ENCODE assay signal across 1 cellular context in genomic region chr22:32967285-32968101, GRCh38.
A peak's percentile ranks its signal among the peaks of the same experiment; 100 is the strongest.
TF ChIP-seq lines count a peak whose summit lies in the region.

No MANE protein-coding gene starts in this region.

TF ChIP-seq in HepG2, 621 proteins besides CTCF, POLR2A, EP300 and RAD21 (continued from another document and continues in another):
- no peak for TF ChIP-seq MLXIP (CRISPR knock-in tag; IDR thresholded peaks at IDR 0.05; ENCODE audit: borderline replicate concordance)
- peak; percentile 15; the same call in 1 of the 2 replicates for TF ChIP-seq ZFP36L1 (CRISPR knock-in tag; IDR thresholded peaks at IDR 0.05)
- TF ChIP-seq ZNF574 (CRISPR knock-in tag; IDR thresholded peaks at IDR 0.05): peak; percentile 47
- TF ChIP-seq RCOR2 (CRISPR knock-in tag; IDR thresholded peaks at IDR 0.05): 0 out of 2 replicates have a peak, but pooled peaks have one; percentile 48
- peak; percentile 58 for TF ChIP-seq MED1 (CRISPR knock-in tag; IDR thresholded peaks at IDR 0.05)
- TF ChIP-seq GLI4 (CRISPR knock-in tag; IDR thresholded peaks at IDR 0.05; ENCODE audit: borderline replicate concordance): no peak
- peak; percentile 98 for TF ChIP-seq HNF1B (CRISPR knock-in tag; IDR thresholded peaks at IDR 0.05)
- peak; percentile 61; the same call in 1 of the 2 replicates for TF ChIP-seq ZGPAT (CRISPR knock-in tag; IDR thresholded peaks at IDR 0.05)
- TF ChIP-seq HMG20A (CRISPR knock-in tag; IDR thresholded peaks at IDR 0.05; ENCODE audit: borderline replicate concordance): peak; percentile 47; the same call in 1 of the 2 replicates
- no peak for TF ChIP-seq ZNF282 (IDR thresholded peaks at IDR 0.05; ENCODE audit: partially characterized antibody)
- TF ChIP-seq ELF3 (CRISPR knock-in tag; IDR thresholded peaks at IDR 0.05): peak; percentile 27; the same call in 1 of the 2 replicates
- TF ChIP-seq GATAD2A (CRISPR knock-in tag; IDR thresholded peaks at IDR 0.05): peak; percentile 47; the same call in 1 of the 2 replicates
- TF ChIP-seq SKI (IDR thresholded peaks at IDR 0.05; ENCODE audit: partially characterized antibody): peak; percentile 68
- peak; percentile 41; the same call in 1 of the 2 replicates for TF ChIP-seq ZNF205 (CRISPR knock-in tag; IDR thresholded peaks at IDR 0.05)
- TF ChIP-seq KLF16 (CRISPR knock-in tag; IDR thresholded peaks at IDR 0.05): 0 out of 4 replicates have a peak, but pooled peaks of 1 of the 2 experiments have one; percentile 51
- peak; percentile 19; the same call in 1 of the 2 replicates for TF ChIP-seq FOXJ3 (CRISPR knock-in tag; IDR thresholded peaks at IDR 0.05; ENCODE audit: borderline replicate concordance)
- no peak for TF ChIP-seq PAF1 (CRISPR knock-in tag; IDR thresholded peaks at IDR 0.05)
- TF ChIP-seq KDM1A (CRISPR knock-in tag; IDR thresholded peaks at IDR 0.05): no peak
- TF ChIP-seq ZNF530 (CRISPR knock-in tag; IDR thresholded peaks at IDR 0.05; ENCODE audit: low read depth): no peak
- TF ChIP-seq NONO (IDR thresholded peaks at IDR 0.05): no peak
- no peak for TF ChIP-seq NONO (CRISPR knock-in tag; conservative IDR thresholded peaks at IDR 0.05)
- TF ChIP-seq SAP130 (CRISPR knock-in tag; IDR thresholded peaks at IDR 0.05; ENCODE audit: low read depth): peak; percentile 53; the same call in 1 of the 2 replicates
- TF ChIP-seq MED8 (CRISPR knock-in tag; IDR thresholded peaks at IDR 0.05; ENCODE audit: insufficient replicate concordance): no peak
- TF ChIP-seq NR2F6 (IDR thresholded peaks at IDR 0.05): no peak
- TF ChIP-seq NR2F6 (CRISPR knock-in tag; IDR thresholded peaks at IDR 0.05): peak; percentile 36; the same call in 1 of the 2 replicates
- 0 out of 2 replicates have a peak, but pooled peaks have one; percentile 37 for TF ChIP-seq ZNF292 (CRISPR knock-in tag; IDR thresholded peaks at IDR 0.05; ENCODE audit: borderline replicate concordance, low read depth)
- TF ChIP-seq TRIM24 (CRISPR knock-in tag; IDR thresholded peaks at IDR 0.05): 0 out of 2 replicates have a peak, but pooled peaks have one; percentile 14
- TF ChIP-seq ETS1 (CRISPR knock-in tag; IDR thresholded peaks at IDR 0.05): no peak
- TF ChIP-seq NCOR1 (IDR thresholded peaks at IDR 0.05; ENCODE audit: borderline replicate concordance, low read length): peak; percentile 79; the same call in 1 of the 2 replicates
- TF ChIP-seq FOXP4 (CRISPR knock-in tag; IDR thresholded peaks at IDR 0.05): peak; percentile 13; the same call in 1 of the 2 replicates
- TF ChIP-seq ZNF7 (CRISPR knock-in tag; IDR thresholded peaks at IDR 0.05): no peak
- TF ChIP-seq RARG (CRISPR knock-in tag; IDR thresholded peaks at IDR 0.05; ENCODE audit: low read depth): no peak
- 0 out of 2 replicates have a peak, but pooled peaks have one; percentile 15 for TF ChIP-seq ZNF770 (CRISPR knock-in tag; IDR thresholded peaks at IDR 0.05)
- TF ChIP-seq CERS6 (CRISPR knock-in tag; IDR thresholded peaks at IDR 0.05): no peak
- 0 out of 2 replicates have a peak, but pooled peaks have one; percentile 36 for TF ChIP-seq MYC (CRISPR knock-in tag; IDR thresholded peaks at IDR 0.05; ENCODE audit: borderline replicate concordance)
- peak; percentile 26; the same call in 1 of the 2 replicates for TF ChIP-seq AHDC1 (CRISPR knock-in tag; IDR thresholded peaks at IDR 0.05; ENCODE audit: borderline replicate concordance)
